8 cellular contexts compared by ENCODE assay signal in the genomic region with DNA sequence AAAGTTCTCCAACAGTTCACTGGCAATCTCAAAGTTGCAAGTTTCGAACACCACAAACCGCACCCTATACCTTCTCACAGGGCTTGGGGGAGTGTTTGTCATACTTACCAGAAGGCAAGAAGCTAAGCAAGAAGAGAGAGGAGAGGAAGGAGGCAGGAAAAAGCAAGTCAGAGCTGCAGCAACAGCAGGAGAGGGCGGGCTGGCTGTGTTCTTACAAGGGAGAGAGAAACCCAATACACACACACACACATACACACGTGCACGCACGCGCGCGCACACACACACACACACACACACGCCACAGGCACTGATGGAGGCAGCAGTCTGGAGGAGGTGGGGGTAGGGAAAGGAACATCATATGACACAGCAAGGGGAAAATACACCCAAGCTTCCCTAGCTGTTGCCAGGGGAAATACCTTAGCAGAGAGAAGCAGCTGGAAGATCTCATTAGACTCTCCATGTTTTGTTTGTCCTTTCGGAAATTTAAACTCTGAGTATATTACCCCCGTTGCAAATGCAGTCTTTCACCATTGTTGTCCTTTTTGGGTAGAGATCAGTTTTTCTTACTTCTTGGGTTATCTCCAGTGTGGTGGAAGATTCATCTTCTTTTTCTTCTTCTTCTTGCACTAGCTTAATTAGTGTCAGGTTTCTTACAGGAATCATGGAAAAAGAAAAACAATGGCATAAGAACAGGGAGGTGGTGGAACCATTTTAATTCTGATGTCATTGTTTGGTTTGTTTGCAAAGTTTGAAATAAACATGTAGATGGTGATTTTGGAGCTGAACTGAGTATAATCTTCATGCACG. TPM values are rescaled to one million over a fixed set of nuclear protein-coding genes. Genes with fewer than 3 reads are reported as not detected.
DNase-seq lines count a peak whose midpoint lies in the region; ATAC-seq and TF ChIP-seq lines count a peak whose summit lies in the region.

A gene (minus strand): TSS at position 186 of the 807 bp plus-strand sequence. CDS start 3,099 bp downstream, outside the sequence.

- no peaks in the 10 kb centered on the region for H3K79me2 ChIP-seq in Loucy (ENCODE audit: insufficient read depth, low read length)

- TF ChIP-seq CTCF in GM06990 (IDR thresholded peaks at IDR 0.05; ENCODE audit: insufficient read depth, low read length, poor library complexity, severe bottlenecking) (no peak), Loucy (conservative IDR thresholded peaks at IDR 0.05; ENCODE audit: low read length) (no peak), chondrocyte (IDR thresholded peaks at IDR 0.05) (peak; percentile 22)

- no peaks in the 10 kb centered on the region for H3K9me3 ChIP-seq in Loucy (ENCODE audit: insufficient read depth, low read depth, low read length)

- H3K27me3 ChIP-seq in GM06990 (replicated peaks; ENCODE audit: control insufficient read depth, insufficient read depth, low read length) (no peaks in the 10 kb centered on the region), Loucy (ENCODE audit: insufficient read depth, low read length, poor library complexity, severe bottlenecking) (no peaks in the 10 kb centered on the region)

- H3K4me1 ChIP-seq in Loucy (ENCODE audit: insufficient read depth, low read length, poor library complexity, severe bottlenecking), result peaks cover 32% of the 10 kb centered on the region

- H3K36me3 ChIP-seq in GM06990 (ENCODE audit: control insufficient read depth, insufficient read depth, low read length), result no peaks in the 10 kb centered on the region
- H3K36me3 ChIP-seq in Loucy (ENCODE audit: insufficient read depth, low read length), result no peaks in the 10 kb centered on the region

- no peaks in the 10 kb centered on the region for H3K9me3 Mint-ChIP-seq in chondrocyte (ENCODE audit: low read depth)

- peaks cover 6% of the 10 kb centered on the region for H3F3A ChIP-seq in Loucy (ENCODE audit: low read depth)

- H2AFZ ChIP-seq in Loucy (ENCODE audit: low read length), result peak within 1 kb of the TSS; percentile 78

- ATAC-seq in GM21723 (IDR thresholded peaks at IDR 0.05; ENCODE audit: unreplicated experiment), result peak; percentile 65

- H4K20me1 ChIP-seq in Loucy (ENCODE audit: insufficient read depth, low read length, poor library complexity, severe bottlenecking), result no peaks in the 10 kb centered on the region

- DNase-seq in GM06990 (ENCODE audit: extremely low read depth, insufficient read length) (peak; percentile 50), chondrocyte (ENCODE audit: low spot score) (no peak), lung microvascular endothelial cell (ENCODE audit: low read depth in 2 of 2) (peak; percentile 76 to 92), NCI-H1092 (lab: John Stamatoyannopoulos, UW) (no peak)
- DNase-seq in activated CD4-positive, CD25-positive, alpha-beta regulatory T cell treated with anti-CD3 and anti-CD28 coated beads, Interleukin-2, amount 50 U/mL, for 16 hours (ENCODE audit: low read depth, low spot score), result peak; percentile 46
- DNase-seq in stimulated activated CD8-positive, alpha-beta memory T cell treated with anti-CD3 and anti-CD28 coated beads, Interleukin-12 subunit alpha, Interleukin-12 subunit beta, amount 100 ng/mL, for 1 hour (ENCODE audit: low read depth), result peak; percentile 66

- H3K9ac ChIP-seq in Loucy (ENCODE audit: low read depth, low read length, poor library complexity, severe bottlenecking), result peak within 1 kb of the TSS; percentile 67

- H3K27ac Mint-ChIP-seq in chondrocyte (ENCODE audit: unreplicated experiment), result peak within 1 kb of the TSS; percentile 83

- H3K4me3 ChIP-seq in GM06990 (replicated peaks; ENCODE audit: low read depth, low read length) (peak within 1 kb of the TSS; percentile 44), Loucy (ENCODE audit: low read length, poor library complexity, severe bottlenecking) (peak within 1 kb of the TSS; percentile 69)

- H3K4me3 Mint-ChIP-seq in chondrocyte (ENCODE audit: unreplicated experiment), result peak within 1 kb of the TSS; percentile 60

- H3K36me3 Mint-ChIP-seq in chondrocyte (ENCODE audit: low read depth), result no peaks in the 10 kb centered on the region

- peaks cover 23% of the 10 kb centered on the region for H3K4me1 Mint-ChIP-seq in chondrocyte (ENCODE audit: low read depth)

- no peaks in the 10 kb centered on the region for H3K27me3 Mint-ChIP-seq in chondrocyte (ENCODE audit: low read depth)

- H3K4me2 ChIP-seq in Loucy (ENCODE audit: low read depth, low read length, poor library complexity, severe bottlenecking), result peak within 1 kb of the TSS; percentile 82

- H3K9me2 ChIP-seq in Loucy (replicated peaks; ENCODE audit: low read depth, low read length), result no peaks in the 10 kb centered on the region

RNA-seq across cellular contexts. Expression of the gene that starts here (rescaled TPM):
- total RNA-seq in chondrocyte (0.05 to 0.46 TPM (median 0.10 TPM) in 3 replicates), lung microvascular endothelial cell (0.40 and 0.44 TPM in 2 replicates)

Comparison
In these comparisons a context has a peak if more than half of its experiments do, and no peak if none do; other contexts are left out.
1. Peak in DNase-seq in lung microvascular endothelial cell; RNA of the gene not detected or under 1 TPM.
2. DNase-seq: peak in GM06990 (single experiment), activated CD4-positive, CD25-positive, alpha-beta regulatory T cell treated with anti-CD3 and anti-CD28 coated beads, Interleukin-2, amount 50 U/mL, for 16 hours (single experiment) and stimulated activated CD8-positive, alpha-beta memory T cell treated with anti-CD3 and anti-CD28 coated beads, Interleukin-12 subunit alpha, Interleukin-12 subunit beta, amount 100 ng/mL, for 1 hour (single experiment); none in chondrocyte (single experiment) and NCI-H1092 (single experiment).